Comparison of ENCODE assay signal across 11 cellular contexts in genomic region chr12:52926596-52927241, GRCh38. TPM values are rescaled to one million over a fixed set of nuclear protein-coding genes. Genes with fewer than 3 reads are reported as not detected.
DNase-seq lines count a peak whose midpoint lies in the region; ATAC-seq, FAIRE-seq and TF ChIP-seq lines count a peak whose summit lies in the region.
"Had no signal": no experiment of that assay in that cellular context is flagged by ENCODE, and none has a peak within 500 bp of the region (broad histone marks: within the 10 kb centered on the region; RNA-seq: fewer than 3 reads in every experiment).

No MANE protein-coding gene starts in this region.

- no peak for TF ChIP-seq RAD21 in HepG2 (CRISPR knock-in tag; IDR thresholded peaks at IDR 0.05)

- BruUV-seq in HepG2 (replicated peaks; lab: Mats Ljungman, UMichigan): TSS peak; percentile 72

- H3K27me3 Mint-ChIP-seq in GM23338 (ENCODE audit: insufficient read depth, low read depth, poor library complexity): peaks cover 10% of the 10 kb centered on the region

- POLR2A ChIA-PET in HepG2 (lab: Yijun Ruan, JAX): interaction anchor here (0.6 to 10.5 kb wide), 22 partner anchors 8 to 153 kb away, joined by 3 to 465 read pairs (median 6); partner anchors contain the start of genes EIF4B, KRT18, KRT8 and SPRYD3

- H3K4me3 ChIP-seq in GM23338 (no peak overlapping the region), HepG2 (replicated peaks in 1 of 3; ENCODE audit: insufficient read depth in 1 of 3, low read depth in 2 of 3, low read length in 3 of 3) (peak overlapping the region; percentile 27 to 60 (median 32); a peak in 5 of 6 replicates), suprapubic skin (no peak overlapping the region), prostate gland (no peak overlapping the region)
- H3K4me3 ChIP-seq: SK-N-MC had no signal

- H3K4me3 Mint-ChIP-seq in GM23338: no peak overlapping the region; the same call in 2 of the 3 replicates
- H3K4me3 Mint-ChIP-seq: activated CD4-positive, alpha-beta T cell treated with anti-CD3 and anti-CD28 coated beads, Interleukin-2, amount 10 ng/mL, durations not matched to agents 24 days and 14 days; dendritic cell treated with granulocyte-macrophage colony-stimulating factor and Interleukin-4, amounts not matched to agents 40 ng/mL and 50 ng/mL, for 4 days had no signal

- TF ChIP-seq CTCF in GM23338 (conservative IDR thresholded peaks at IDR 0.05; ENCODE audit: low read depth in 2 of 2) (no peak), VCaP (conservative IDR thresholded peaks at IDR 0.05) (no peak), HepG2 (CRISPR knock-in tag; IDR thresholded peaks at IDR 0.05) (no peak), suprapubic skin (IDR thresholded peaks at IDR 0.05) (no peak), prostate gland (IDR thresholded peaks at IDR 0.05) (no peak)

- H4K20me1 ChIP-seq in GM23338 (replicated peaks; ENCODE audit: insufficient read depth) (no peaks in the 10 kb centered on the region), HepG2 (ENCODE audit: insufficient read depth, low read length) (no peaks in the 10 kb centered on the region)

- H3K36me3 Mint-ChIP-seq in GM23338 (ENCODE audit: low read depth): no peaks in the 10 kb centered on the region

- H3K9me2 ChIP-seq in GM23338 (ENCODE audit: insufficient read depth): no peaks in the 10 kb centered on the region

- TF ChIP-seq POLR2A in HepG2 (IDR thresholded peaks at IDR 0.05; ENCODE audit: insufficient read depth in 1 of 2, low read depth in 2 of 2, low read length in 2 of 2): no peak; a peak in 1 of 4 replicates
- no peak for TF ChIP-seq POLR2A in suprapubic skin (IDR thresholded peaks at IDR 0.05)
- no peak for TF ChIP-seq POLR2A in prostate gland (IDR thresholded peaks at IDR 0.05)

- peak overlapping the region; percentile 98 for H3K9ac ChIP-seq in HepG2 (ENCODE audit: insufficient read depth, low read depth, low read length)

- CTCF ChIA-PET in HepG2 (lab: Yijun Ruan, JAX; ENCODE audit: low intra/inter-chr PET ratio, low total read pairs): interaction anchor here (1.5 to 2.3 kb wide), 3 partner anchors 22 to 54 kb away, joined by 8 to 39 read pairs (median 17); partner anchors contain the start of gene KRT8

- no peak for FAIRE-seq in HepG2 (lab: Jason Lieb, UNC)

- H3F3A ChIP-seq in GM23338 (replicated peaks; ENCODE audit: low read depth): no peaks in the 10 kb centered on the region

- in situ Hi-C loops in HepG2 (cut with HindIII; ENCODE audit: extremely low pct_ligation_motif_present, low pct_unique_long_range_greater_than_20kb): no loop called here

- DNase-seq in GM23338 (ENCODE audit: low spot score): no peak
- DNase-seq in HepG2 (ENCODE audit: low spot score): no peak
- no peak for DNase-seq in suprapubic skin (ENCODE audit: low spot score in 2 of 2)
- no peak for DNase-seq in prostate gland (ENCODE audit: low spot score)
- DNase-seq: activated CD4-positive, alpha-beta T cell treated with anti-CD3 and anti-CD28 coated beads, Interleukin-2, amount 10 ng/mL, durations not matched to agents 24 days and 14 days; activated gamma-delta T cell had no signal

- intact Hi-C loops in HepG2 (cut with micrococcal nuclease; ENCODE audit: unreplicated experiment) (loop anchor here (1.0 to 2.0 kb wide), 5 partner anchors 16 to 54 kb away; partner anchors contain the start of gene KRT8), prostate gland (cut with DNase I) (no loop called here)

- H3K9me3 ChIP-seq in HepG2 (ENCODE audit: low read length) (no peaks in the 10 kb centered on the region), suprapubic skin (no peaks in the 10 kb centered on the region), prostate gland (no peaks in the 10 kb centered on the region)

- H2AFZ ChIP-seq in GM23338: no peak overlapping the region
- no peak overlapping the region for H2AFZ ChIP-seq in HepG2 (ENCODE audit: low read length)

- no peak for TF ChIP-seq EP300 in HepG2 (IDR thresholded peaks at IDR 0.05; ENCODE audit: low read depth in 2 of 2, low read length in 2 of 2)
- TF ChIP-seq EP300 in HepG2 (CRISPR knock-in tag; IDR thresholded peaks at IDR 0.05; ENCODE audit: borderline replicate concordance): no peak
- no peak for TF ChIP-seq EP300 in suprapubic skin (IDR thresholded peaks at IDR 0.05)

- H3K4me1 ChIP-seq in GM23338 (ENCODE audit: insufficient read depth) (peaks cover 26% of the 10 kb centered on the region), HepG2 (ENCODE audit: insufficient read depth, low read length) (peaks cover 68% of the 10 kb centered on the region), suprapubic skin (peaks cover 12% of the 10 kb centered on the region), prostate gland (replicated peaks) (peaks cover 7% of the 10 kb centered on the region)

- H3K4me1 Mint-ChIP-seq in GM23338: peaks cover 35% of the 10 kb centered on the region

- H3K27ac Mint-ChIP-seq in GM23338: no peak overlapping the region
- H3K27ac Mint-ChIP-seq: activated CD4-positive, alpha-beta T cell treated with anti-CD3 and anti-CD28 coated beads, Interleukin-2, amount 10 ng/mL, durations not matched to agents 24 days and 14 days; dendritic cell treated with granulocyte-macrophage colony-stimulating factor and Interleukin-4, amounts not matched to agents 40 ng/mL and 50 ng/mL, for 4 days had no signal

- H3K36me3 ChIP-seq in GM23338 (ENCODE audit: insufficient read depth): no peaks in the 10 kb centered on the region
- no peaks in the 10 kb centered on the region for H3K36me3 ChIP-seq in HepG2 (replicated peaks in 1 of 2; ENCODE audit: control insufficient read depth in 1 of 2, insufficient read depth in 2 of 2, low read length in 2 of 2)
- H3K36me3 ChIP-seq in suprapubic skin: no peaks in the 10 kb centered on the region
- no peaks in the 10 kb centered on the region for H3K36me3 ChIP-seq in prostate gland

- H3K4me2 ChIP-seq in GM23338: peak overlapping the region; percentile 64; the same call in 1 of the 2 replicates
- H3K4me2 ChIP-seq in HepG2 (ENCODE audit: low read depth, low read length): peak overlapping the region; percentile 87

- H3K27ac ChIP-seq in GM23338 (ENCODE audit: low read depth) (peak overlapping the region; percentile 66; the same call in 1 of the 2 replicates), VCaP (peak overlapping the region; percentile 16; the same call in 1 of the 2 replicates), HepG2 (ENCODE audit: extremely low read length, insufficient read depth, low read length) (peak overlapping the region; percentile 99), suprapubic skin (peak overlapping the region; percentile 38), prostate gland (no peak overlapping the region)
- H3K27ac ChIP-seq: SK-N-MC had no signal

- WGBS in HepG2 (ENCODE audit: low lambda C conversion rate): 0% methylated on average over 4 of the region's 4 CpGs
- WGBS in suprapubic skin: 57% methylated on average over 4 of the region's 4 CpGs
- 71% methylated on average over 4 of the region's 4 CpGs for WGBS in prostate gland

- no peaks in the 10 kb centered on the region for H3K79me2 ChIP-seq in GM23338 (replicated peaks; ENCODE audit: insufficient read depth)
- no peaks in the 10 kb centered on the region for H3K79me2 ChIP-seq in HepG2 (ENCODE audit: insufficient read depth, low read length)

- no peaks in the 10 kb centered on the region for H3K9me3 Mint-ChIP-seq in GM23338
- H3K9me3 Mint-ChIP-seq: activated CD4-positive, alpha-beta T cell treated with anti-CD3 and anti-CD28 coated beads, Interleukin-2, amount 10 ng/mL, durations not matched to agents 24 days and 14 days; dendritic cell treated with granulocyte-macrophage colony-stimulating factor and Interleukin-4, amounts not matched to agents 40 ng/mL and 50 ng/mL, for 4 days had no signal

- H3K27me3 ChIP-seq in GM23338 (ENCODE audit: insufficient read depth): no peaks in the 10 kb centered on the region
- H3K27me3 ChIP-seq in HepG2 (ENCODE audit: control insufficient read depth in 1 of 2, insufficient read depth in 2 of 2, low read length in 2 of 2): no peaks in the 10 kb centered on the region
- peaks cover 6% of the 10 kb centered on the region for H3K27me3 ChIP-seq in suprapubic skin
- no peaks in the 10 kb centered on the region for H3K27me3 ChIP-seq in prostate gland (replicated peaks; ENCODE audit: insufficient read depth)

- no peak for ATAC-seq in GM23338
- peak; percentile 4 for ATAC-seq in HepG2
- no peak for ATAC-seq in HG02981 (IDR thresholded peaks at IDR 0.05; ENCODE audit: unreplicated experiment)
- ATAC-seq in HG03469 (IDR thresholded peaks at IDR 0.05; ENCODE audit: unreplicated experiment): no peak

RNA-seq across cellular contexts. Expression of gene KRT8, which starts 21.8 kb away (rescaled TPM):
- total RNA-seq in GM23338 (2014; rRNA removed; shearing (Covaris generic)): 250 and 264 TPM in 2 replicates
- 322 and 338 TPM in 2 replicates for polyA plus RNA-seq in GM23338 (2016; fragmentation: Nextera tagmentation; extraction: Ambion mirVana)
- 718 and 837 TPM in 2 replicates for total RNA-seq in HepG2 (2016; rRNA removed; fragmentation: Illumina TruSeq; extraction: Trizol)
- total RNA-seq in HepG2 (2016; cell fraction: cytosol; rRNA removed; fragmentation: Illumina TruSeq; extraction: Trizol; ENCODE audit: low read depth): 191 and 201 TPM in 2 replicates
- total RNA-seq in HepG2 (2016; cell fraction: insoluble cytoplasmic fraction; rRNA removed; fragmentation: Illumina TruSeq; extraction: Trizol): 754 and 767 TPM in 2 replicates
- total RNA-seq in HepG2 (2016; cell fraction: membrane; rRNA removed; fragmentation: Illumina TruSeq; extraction: Trizol): 220 and 222 TPM in 2 replicates
- total RNA-seq in HepG2 (2016; cell fraction: nucleus; rRNA removed; fragmentation: Illumina TruSeq; extraction: Trizol): 354 and 362 TPM in 2 replicates
- polyA plus RNA-seq in HepG2 (2011; rRNA removed): 491 and 498 TPM in 2 replicates
- 564 and 714 TPM in 2 replicates for polyA plus RNA-seq in HepG2 (2011; cell fraction: cytosol; rRNA removed)
- 285 and 288 TPM in 2 replicates for polyA plus RNA-seq in HepG2 (2011; cell fraction: nucleus; rRNA removed)
- polyA plus RNA-seq in HepG2 (2012): 358 and 436 TPM in 2 replicates
- polyA plus RNA-seq in HepG2 (2016; cell fraction: cytosol; fragmentation: Illumina TruSeq; extraction: Trizol; ENCODE audit: low read depth): 216 and 219 TPM in 2 replicates
- polyA plus RNA-seq in HepG2 (2016; cell fraction: insoluble cytoplasmic fraction; fragmentation: Illumina TruSeq; extraction: Trizol; ENCODE audit: low read depth): 863 and 1,042 TPM in 2 replicates
- polyA plus RNA-seq in HepG2 (2016; cell fraction: membrane; fragmentation: Illumina TruSeq; extraction: Trizol; ENCODE audit: low read depth): 217 and 232 TPM in 2 replicates
- 558 and 582 TPM in 2 replicates for polyA plus RNA-seq in HepG2 (2016; cell fraction: nucleus; fragmentation: Illumina TruSeq; extraction: Trizol; ENCODE audit: insufficient read depth, low read depth)
- polyA minus RNA-seq in HepG2 (2011; rRNA and poly(A)+ RNA removed; ENCODE audit: low replicate concordance): 716 and 1,092 TPM in 2 replicates
- 354 and 438 TPM in 2 replicates for polyA minus RNA-seq in HepG2 (2011; cell fraction: cytosol; rRNA and poly(A)+ RNA removed)
- polyA minus RNA-seq in HepG2 (2011; cell fraction: nucleus; rRNA and poly(A)+ RNA removed): 198 and 204 TPM in 2 replicates
- 10 to 100 TPM; 49.4 to 93.7 (median 65.9) TPM for total RNA-seq in suprapubic skin
- 100 to 1,000 TPM; 182 to 536 TPM for total RNA-seq in prostate gland

RNA-seq across cellular contexts. Expression of gene KRT18, which starts 22.2 kb away (rescaled TPM):
- 537 and 552 TPM in 2 replicates for total RNA-seq in GM23338 (2014; rRNA removed; shearing (Covaris generic))
- polyA plus RNA-seq in GM23338 (2016; fragmentation: Nextera tagmentation; extraction: Ambion mirVana): 1,013 and 1,049 TPM in 2 replicates
- total RNA-seq in HepG2 (2016; rRNA removed; fragmentation: Illumina TruSeq; extraction: Trizol): 618 and 762 TPM in 2 replicates
- 344 and 369 TPM in 2 replicates for total RNA-seq in HepG2 (2016; cell fraction: cytosol; rRNA removed; fragmentation: Illumina TruSeq; extraction: Trizol; ENCODE audit: low read depth)
- 631 and 704 TPM in 2 replicates for total RNA-seq in HepG2 (2016; cell fraction: insoluble cytoplasmic fraction; rRNA removed; fragmentation: Illumina TruSeq; extraction: Trizol)
- 289 and 321 TPM in 2 replicates for total RNA-seq in HepG2 (2016; cell fraction: membrane; rRNA removed; fragmentation: Illumina TruSeq; extraction: Trizol)
- total RNA-seq in HepG2 (2016; cell fraction: nucleus; rRNA removed; fragmentation: Illumina TruSeq; extraction: Trizol): 291 and 298 TPM in 2 replicates
- polyA plus RNA-seq in HepG2 (2011; rRNA removed): 433 and 436 TPM in 2 replicates
- 543 and 742 TPM in 2 replicates for polyA plus RNA-seq in HepG2 (2011; cell fraction: cytosol; rRNA removed)
- polyA plus RNA-seq in HepG2 (2011; cell fraction: nucleus; rRNA removed): 328 and 341 TPM in 2 replicates
- polyA plus RNA-seq in HepG2 (2012): 356 and 426 TPM in 2 replicates
- polyA plus RNA-seq in HepG2 (2016; cell fraction: cytosol; fragmentation: Illumina TruSeq; extraction: Trizol; ENCODE audit: low read depth): 354 and 399 TPM in 2 replicates
- 703 and 776 TPM in 2 replicates for polyA plus RNA-seq in HepG2 (2016; cell fraction: insoluble cytoplasmic fraction; fragmentation: Illumina TruSeq; extraction: Trizol; ENCODE audit: low read depth)
- 250 and 261 TPM in 2 replicates for polyA plus RNA-seq in HepG2 (2016; cell fraction: membrane; fragmentation: Illumina TruSeq; extraction: Trizol; ENCODE audit: low read depth)
- 432 and 466 TPM in 2 replicates for polyA plus RNA-seq in HepG2 (2016; cell fraction: nucleus; fragmentation: Illumina TruSeq; extraction: Trizol; ENCODE audit: insufficient read depth, low read depth)
- 346 and 697 TPM in 2 replicates for polyA minus RNA-seq in HepG2 (2011; rRNA and poly(A)+ RNA removed; ENCODE audit: low replicate concordance)
- 294 and 350 TPM in 2 replicates for polyA minus RNA-seq in HepG2 (2011; cell fraction: cytosol; rRNA and poly(A)+ RNA removed)
- 138 and 164 TPM in 2 replicates for polyA minus RNA-seq in HepG2 (2011; cell fraction: nucleus; rRNA and poly(A)+ RNA removed)
- total RNA-seq in suprapubic skin: 100 to 1,000 TPM in 1 of 4 donors, 10 to 100 TPM in 3; 53.3 to 118 (median 71.0) TPM
- total RNA-seq in prostate gland: 100 to 1,000 TPM; 211 to 737 TPM

Comparison
In these comparisons a context has a peak if more than half of its experiments do, and no peak if none do; other contexts are left out.
1. H3K27ac ChIP-seq: peak in GM23338 (single experiment), VCaP (single experiment), HepG2 (single experiment) and suprapubic skin (single experiment); none in prostate gland (0 of 2).
2. H3K4me3 ChIP-seq: peak in HepG2 (3 of 3); none in GM23338 (single experiment), suprapubic skin (single experiment) and prostate gland (0 of 2).